31 cellular contexts compared by ENCODE assay signal in the genomic region with DNA sequence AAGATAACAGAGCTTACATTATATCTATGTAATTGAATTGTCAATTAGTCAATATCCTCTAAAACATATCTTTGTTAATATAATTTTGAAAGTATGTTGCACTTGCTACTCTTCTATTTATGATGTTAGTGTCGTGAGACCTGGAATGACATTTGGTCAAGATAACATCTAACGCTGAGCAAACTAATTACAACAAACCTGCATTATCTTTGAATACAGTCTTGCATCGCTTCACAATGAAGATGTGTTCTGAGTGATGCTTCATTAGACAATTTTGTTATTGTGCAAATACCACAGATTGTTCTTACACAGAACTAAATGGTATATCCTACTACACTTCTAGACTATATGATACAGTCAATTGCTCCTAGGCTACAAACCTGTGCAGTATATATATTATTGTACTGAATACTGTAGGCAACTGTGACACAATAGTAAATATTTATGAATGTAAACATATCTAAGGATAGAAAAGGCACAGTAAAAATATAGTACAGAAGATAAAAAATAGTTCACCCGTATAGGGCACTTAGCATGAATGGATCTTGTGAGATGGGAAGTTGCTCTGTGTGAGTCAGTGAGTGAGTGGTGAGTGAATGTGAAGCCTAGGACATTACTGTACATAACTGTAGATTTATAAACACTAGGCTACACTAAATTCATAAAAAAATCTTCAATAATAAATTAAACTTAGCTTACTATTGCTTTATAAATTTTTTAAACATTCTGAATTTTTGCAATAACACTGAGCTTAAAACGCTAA.
DNase-seq lines count a peak whose midpoint lies in the region; TF ChIP-seq lines count a peak whose summit lies in the region.
"Had no signal": no experiment of that assay in that cellular context is flagged by ENCODE, and none has a peak within 500 bp of the region (broad histone marks: within the 10 kb centered on the region; RNA-seq: fewer than 3 reads in every experiment).

No MANE protein-coding gene starts in this region.

- H3K27ac ChIP-seq in OCI-LY1 (ENCODE audit: low read depth, low read length, poor library complexity, severe bottlenecking), result no peak overlapping the region
- H3K27ac ChIP-seq: ascending aorta, foreskin keratinocyte, heart right ventricle, lower lobe of right lung, thoracic aorta, vagina had no signal

- H3K4me3 ChIP-seq in OCI-LY1 (ENCODE audit: low read depth, low read length, poor library complexity, severe bottlenecking), result no peak overlapping the region
- H3K4me3 ChIP-seq: ascending aorta, heart right ventricle, K562, lower lobe of right lung, thoracic aorta, vagina had no signal

- no peaks in the 10 kb centered on the region for H3F3A ChIP-seq in OCI-LY1 (ENCODE audit: insufficient read depth, low read length)

- H2AFZ ChIP-seq in OCI-LY1 (ENCODE audit: low read length), result peak overlapping the region; percentile 98

- no peaks in the 10 kb centered on the region for H3K36me3 ChIP-seq in OCI-LY1 (ENCODE audit: insufficient read depth, low read length)
- H3K36me3 ChIP-seq: ascending aorta, BE2C, heart right ventricle, lower lobe of right lung, thoracic aorta, vagina had no signal

- H3K9me2 ChIP-seq in OCI-LY1 (ENCODE audit: low read depth, low read length), result no peaks in the 10 kb centered on the region

- H3K9me3 ChIP-seq in OCI-LY1 (ENCODE audit: low read length), result no peaks in the 10 kb centered on the region; the same call in 1 of the 2 replicates
- H3K9me3 ChIP-seq: ascending aorta, BE2C, heart right ventricle, lower lobe of right lung, thoracic aorta, vagina had no signal

- H3K4me1 ChIP-seq in OCI-LY1 (ENCODE audit: insufficient read depth, low read length, severe bottlenecking), result peaks cover 50% of the 10 kb centered on the region
- H3K4me1 ChIP-seq: ascending aorta, foreskin keratinocyte, heart right ventricle, lower lobe of right lung, vagina had no signal

- no peak overlapping the region for H3K9ac ChIP-seq in OCI-LY1 (ENCODE audit: low read length)

- no peaks in the 10 kb centered on the region for H4K20me1 ChIP-seq in OCI-LY1 (ENCODE audit: insufficient read depth, low read length)

- DNase-seq in NCI-H345 (lab: John Stamatoyannopoulos, UW) (peak; percentile 6), NCI-H345 treated with DMSO at 0.1 percent for 48 hours (lab: John Stamatoyannopoulos, UW; ENCODE audit: unreplicated experiment) (no peak), NCI-H1105 (lab: John Stamatoyannopoulos, UW) (peak; percentile 59), iris pigment epithelial cell (ENCODE audit: low read depth) (peak; percentile 31)
- DNase-seq in stimulated activated CD4-positive, alpha-beta T cell treated with anti-CD3 and anti-CD28 coated beads, Interleukin-1b, Interleukin-23, amount 100 ng/mL, for 48 hours, result no peak
- no peak for DNase-seq in stimulated activated CD4-positive, alpha-beta T cell treated with anti-CD3 and anti-CD28 coated beads, Interleukin-15, amount 100 ng/mL, for 24 hours
- no peak for DNase-seq in activated naive CD4-positive, alpha-beta T cell treated with anti-CD3 and anti-CD28 coated beads, Interleukin-2, amount 50 U/mL, for 16 hours
- DNase-seq: activated CD4-positive, alpha-beta T cell treated with anti-CD3 and anti-CD28 coated beads for 1 hour; activated CD8-positive, alpha-beta T cell treated with anti-CD3 and anti-CD28 coated beads, Interleukin-2, amount 10 ng/mL, durations not matched to agents 7 days and 5 days; activated effector memory CD4-positive, alpha-beta T cell treated with Interleukin-2 at 50 U/mL for 16 hours; activated naive CD8-positive, alpha-beta T cell treated with anti-CD3 and anti-CD28 coated beads for 36 hours; activated T-cell treated with anti-CD3 and anti-CD28 coated beads for 4 hours; BE2C; caudate nucleus; CD8-positive, alpha-beta memory T cell; cortex of kidney; DMS79 treated with DMSO at 0.1 percent for 48 hours; effector memory CD8-positive, alpha-beta T cell; foreskin keratinocyte; heart right ventricle; lower lobe of right lung; naive thymus-derived CD8-positive, alpha-beta T cell; NCI-H1417 treated with DMSO at 0.1 percent for 48 hours; occipital lobe; SHP77 treated with DMSO at 0.1 percent for 48 hours; T-helper 17 cell had no signal

- TF ChIP-seq CTCF in OCI-LY1 (IDR thresholded peaks at IDR 0.05; ENCODE audit: low read length), result no peak

- no peak overlapping the region for H3K4me2 ChIP-seq in OCI-LY1 (ENCODE audit: low read length)

- no peaks in the 10 kb centered on the region for H3K79me2 ChIP-seq in OCI-LY1 (ENCODE audit: insufficient read depth, low read length)

- H3K27me3 ChIP-seq in OCI-LY1 (ENCODE audit: insufficient read depth, low read length), result no peaks in the 10 kb centered on the region
- H3K27me3 ChIP-seq: ascending aorta, BE2C, foreskin keratinocyte, heart right ventricle, vagina had no signal

Comparison
In these comparisons a context has a peak if more than half of its experiments do, and no peak if none do; other contexts are left out.
1. DNase-seq: peak in NCI-H345 (single experiment), NCI-H1105 (single experiment) and iris pigment epithelial cell (single experiment); none in NCI-H345 treated with DMSO at 0.1 percent for 48 hours (single experiment), stimulated activated CD4-positive, alpha-beta T cell treated with anti-CD3 and anti-CD28 coated beads, Interleukin-1b, Interleukin-23, amount 100 ng/mL, for 48 hours (single experiment), stimulated activated CD4-positive, alpha-beta T cell treated with anti-CD3 and anti-CD28 coated beads, Interleukin-15, amount 100 ng/mL, for 24 hours (single experiment) and activated naive CD4-positive, alpha-beta T cell treated with anti-CD3 and anti-CD28 coated beads, Interleukin-2, amount 50 U/mL, for 16 hours (single experiment).